Comparison of ENCODE assay signal across 8 cellular contexts in genomic region chr1:109193653-109194590, GRCh38. TPM values are rescaled to one million over a fixed set of nuclear protein-coding genes. Genes with fewer than 3 reads are reported as not detected.
DNase-seq lines count a peak whose midpoint lies in the region; ATAC-seq and TF ChIP-seq lines count a peak whose summit lies in the region.

No MANE protein-coding gene starts in this region.

- H3K4me3 Mint-ChIP-seq in CD4-positive, alpha-beta memory T cell = no peak overlapping the region

- ATAC-seq in GM19463 (IDR thresholded peaks at IDR 0.05; ENCODE audit: unreplicated experiment) = peak; percentile 56

- intact Hi-C loops in CD4-positive, alpha-beta memory T cell (cut with micrococcal nuclease) = loop anchor here (2.0 kb wide), 1 partner anchor 365 kb away; no protein-coding TSS in a partner anchor

- peaks cover 0 to 4% (median under 1%) of the 10 kb centered on the region in 4 donors for H3K4me1 Mint-ChIP-seq in CD4-positive, alpha-beta memory T cell

- no peaks in the 10 kb centered on the region for H3K27me3 ChIP-seq in CD4-positive, alpha-beta memory T cell (ENCODE audit: insufficient read depth, low read length)

- H3K36me3 ChIP-seq in CD4-positive, alpha-beta memory T cell (ENCODE audit: insufficient read depth, low read length) = peaks cover 6% of the 10 kb centered on the region

- CTCF ChIA-PET in CD4-positive, alpha-beta memory T cell (lab: Charles Lee; ENCODE audit: partially characterized antibody) = interaction anchor here (0.6 to 2.1 kb wide), 6 partner anchors 12 to 94 kb away, joined by 3 to 7 read pairs (median 3); a partner anchor contains a TSS

- POLR2A ChIA-PET in CD4-positive, alpha-beta memory T cell (lab: Charles Lee; ENCODE audit: partially characterized antibody) = interaction anchor here (0.5 kb wide), 1 partner anchor 203 kb away, joined by 3 read pairs; no protein-coding TSS in a partner anchor

- H3K36me3 Mint-ChIP-seq in CD4-positive, alpha-beta memory T cell = peaks cover 16 to 28% of the 10 kb centered on the region in 2 donors

- H3K27ac ChIP-seq in CD4-positive, alpha-beta memory T cell (ENCODE audit: low read depth, low read length) = no peak overlapping the region

- no peaks in the 10 kb centered on the region for H3K9me3 ChIP-seq in CD4-positive, alpha-beta memory T cell (ENCODE audit: control insufficient read depth in 1 of 2, low read length in 2 of 2)

- H3K27me3 Mint-ChIP-seq in CD4-positive, alpha-beta memory T cell = no peaks in the 10 kb centered on the region

- DNase-seq in CD4-positive, alpha-beta memory T cell = peak in 4 of 5 donors; percentile 17 to 32 (median 26)
- DNase-seq in NCI-H748 (lab: John Stamatoyannopoulos, UW; ENCODE audit: unreplicated experiment) = peak; percentile 56
- DNase-seq in activated CD8-positive, alpha-beta memory T cell treated with anti-CD3 and anti-CD28 coated beads, Interleukin-2, amount 50 U/mL, for 48 hours = peak; percentile 88
- DNase-seq in foreskin fibroblast = peak in 1 of 2 donors; percentile 42
- peak; percentile 12 to 45 for DNase-seq in stimulated activated CD4-positive, alpha-beta T cell treated with anti-CD3 and anti-CD28 coated beads, Interleukin-15, amount 100 ng/mL, for 1 hour (ENCODE audit: low read depth in 1 of 2, low spot score in 1 of 2)
- no peak for DNase-seq in retina
- DNase-seq in middle frontal gyrus (ENCODE audit: extremely low spot score, low spot score) = no peak

- no peak overlapping the region for H3K4me3 ChIP-seq in CD4-positive, alpha-beta memory T cell (ENCODE audit: low read length in 2 of 2)
- no peak overlapping the region for H3K4me3 ChIP-seq in foreskin fibroblast (ENCODE audit: low read depth in 1 of 2, low read length in 2 of 2)

- H3K27ac Mint-ChIP-seq in CD4-positive, alpha-beta memory T cell = peak overlapping the region in 1 of 7 donors; percentile 55

- H3K9me3 Mint-ChIP-seq in CD4-positive, alpha-beta memory T cell = no peaks in the 10 kb centered on the region

- peak; percentile 57 for TF ChIP-seq CTCF in foreskin fibroblast (IDR thresholded peaks at IDR 0.05; ENCODE audit: low read depth, low read length)

- no peaks in the 10 kb centered on the region for H3K4me1 ChIP-seq in CD4-positive, alpha-beta memory T cell (ENCODE audit: insufficient read depth, low read length)

RNA-seq across cellular contexts. Expression of gene SARS1, which starts 19.8 kb away (rescaled TPM):
- total RNA-seq in CD4-positive, alpha-beta memory T cell = 100 to 1,000 TPM; 178 to 190 TPM
- polyA plus RNA-seq in CD4-positive, alpha-beta memory T cell = 100 to 1,000 TPM; 153 to 199 TPM

RNA-seq across cellular contexts. Expression of gene CELSR2, which starts 55.4 kb away (rescaled TPM):
- 1 to 10 TPM; 2.6 to 3.1 TPM for total RNA-seq in CD4-positive, alpha-beta memory T cell
- under 1 TPM in 1 of 2 donors, not detected in 1; 0.52 TPM for polyA plus RNA-seq in CD4-positive, alpha-beta memory T cell

Comparison
In these comparisons a context has a peak if more than half of its experiments do, and no peak if none do; other contexts are left out.
1. DNase-seq: peak in CD4-positive, alpha-beta memory T cell (4 of 5), NCI-H748 (single experiment), activated CD8-positive, alpha-beta memory T cell treated with anti-CD3 and anti-CD28 coated beads, Interleukin-2, amount 50 U/mL, for 48 hours (single experiment) and stimulated activated CD4-positive, alpha-beta T cell treated with anti-CD3 and anti-CD28 coated beads, Interleukin-15, amount 100 ng/mL, for 1 hour (2 of 2); none in retina (single experiment) and middle frontal gyrus (single experiment).